ENCODE assay signal across 14 cellular contexts in genomic region chrX:48854898-48855297, GRCh38. TPM values are rescaled to one million over a fixed set of nuclear protein-coding genes. Genes with fewer than 3 reads are reported as not detected.
DNase-seq lines count a peak whose midpoint lies in the region; ATAC-seq, FAIRE-seq and TF ChIP-seq lines count a peak whose summit lies in the region.
"Had no signal": no experiment of that assay in that cellular context is flagged by ENCODE, and none has a peak within 500 bp of the region (broad histone marks: within the 10 kb centered on the region; RNA-seq: fewer than 3 reads in every experiment).

No MANE protein-coding gene starts in this region.

- peak; percentile 34 to 52 for TF ChIP-seq RAD21 in H1 (IDR thresholded peaks at IDR 0.05 in 1 of 2, conservative IDR thresholded peaks at IDR 0.05 in 1 of 2; ENCODE audit: low read depth in 2 of 2, low read length in 2 of 2)

- peak; percentile 40 for TF ChIP-seq CTCF in cardiac muscle cell (IDR thresholded peaks at IDR 0.05; ENCODE audit: low read depth, low read length)
- peak in 2 of 3 experiments; percentile 28 to 38; a peak in 3 of 4 replicates for TF ChIP-seq CTCF in H1 (IDR thresholded peaks at IDR 0.05; ENCODE audit: control extremely low read depth in 1 of 3, insufficient read depth in 1 of 3, low read depth in 1 of 3, low read length in 3 of 3)
- no peak for TF ChIP-seq CTCF in testis (IDR thresholded peaks at IDR 0.05)

- H2BK15ac ChIP-seq in H1 (ENCODE audit: low read length): no peak overlapping the region

- H2AFZ ChIP-seq in H1 (ENCODE audit: low read length): no peak overlapping the region

- H3K79me2 ChIP-seq in H1 (ENCODE audit: control insufficient read depth in 1 of 2, insufficient read depth in 2 of 2, low read length in 2 of 2): no peaks in the 10 kb centered on the region

- no peak overlapping the region for H4K91ac ChIP-seq in H1 (replicated peaks; ENCODE audit: insufficient read length, low read length)

- H3K9ac ChIP-seq in H1 (replicated peaks in 1 of 4; ENCODE audit: extremely low read depth in 1 of 4, low read depth in 3 of 4, low read length in 3 of 4): no peak overlapping the region

- CTCF ChIA-PET in H1 (lab: Charles Lee; ENCODE audit: partially characterized antibody): interaction anchor here (0.6 kb wide), 1 partner anchor 29 kb away, joined by 3 read pairs; no protein-coding TSS in a partner anchor

- H3K36me3 ChIP-seq in cardiac muscle cell: no peaks in the 10 kb centered on the region
- H3K36me3 ChIP-seq in H1 (ENCODE audit: control insufficient read depth in 2 of 4, insufficient read depth in 4 of 4, low read length in 3 of 4): no peaks in the 10 kb centered on the region
- no peaks in the 10 kb centered on the region for H3K36me3 ChIP-seq in testis (ENCODE audit: low read depth, missing control alignments)

- no peak overlapping the region for H2BK120ac ChIP-seq in H1 (replicated peaks; ENCODE audit: low read depth, low read length)

- no peak overlapping the region for H3K18ac ChIP-seq in H1 (ENCODE audit: extremely low read depth, low read length)

- H2AK5ac ChIP-seq in H1 (ENCODE audit: low read depth, low read length): no peak overlapping the region

- H3K4me2 ChIP-seq in H1 (ENCODE audit: insufficient read depth in 1 of 2, low read depth in 2 of 2, low read length in 2 of 2): no peak overlapping the region

- no peak overlapping the region for H3K56ac ChIP-seq in H1 (replicated peaks; ENCODE audit: insufficient read length, low read depth, low read length)

- H3K4me1 ChIP-seq in cardiac muscle cell (ENCODE audit: low read depth): no peaks in the 10 kb centered on the region
- H3K4me1 ChIP-seq in H1 (replicated peaks in 1 of 4; ENCODE audit: control insufficient read depth in 3 of 4, insufficient read depth in 4 of 4, low read length in 3 of 4): no peaks in the 10 kb centered on the region
- no peaks in the 10 kb centered on the region for H3K4me1 ChIP-seq in testis

- peak in 1 of 2 donors; percentile 11 for DNase-seq in cardiac muscle cell (ENCODE audit: low read depth in 1 of 2, low spot score in 1 of 2)
- no peak for DNase-seq in left ventricle myocardium superior
- peak; percentile 20 for DNase-seq in RCC 7860 (ENCODE audit: low spot score)
- no peak for DNase-seq in H1 (ENCODE audit: low read depth in 1 of 2, low spot score in 2 of 2)
- peak; percentile 14 for DNase-seq in testis
- no peak for DNase-seq in activated effector memory CD4-positive, alpha-beta T cell treated with anti-CD3 and anti-CD28 coated beads, Interleukin-2, amount 50 U/mL, for 16 hours
- DNase-seq in SIG-M5 (lab: John Stamatoyannopoulos, UW): no peak
- DNase-seq: GOT3 had no signal

- H3K4me3 ChIP-seq in cardiac muscle cell (no peak overlapping the region), H1 (ENCODE audit: extremely low read depth in 1 of 4, insufficient read depth in 2 of 4, low read depth in 3 of 4, low read length in 4 of 4) (no peak overlapping the region), testis (no peak overlapping the region)

- POLR2A ChIA-PET in H1 (lab: Charles Lee; ENCODE audit: partially characterized antibody): no interaction called here

- H2BK5ac ChIP-seq in H1 (ENCODE audit: low read depth, low read length): no peak overlapping the region

- no peak overlapping the region for H4K8ac ChIP-seq in H1 (ENCODE audit: extremely low read depth, insufficient read depth, low read length)

- FAIRE-seq in RCC 7860 (lab: Jason Lieb, UNC) (no peak), H1 (lab: Jason Lieb, UNC) (peak; percentile 42)
- FAIRE-seq: endothelial cell of umbilical vein had no signal

- H2BK20ac ChIP-seq in H1 (ENCODE audit: low read length): no peak overlapping the region

- H3K27me3 ChIP-seq in cardiac muscle cell (no peaks in the 10 kb centered on the region), H1 (replicated peaks in 1 of 4; ENCODE audit: control insufficient read depth in 3 of 4, extremely low read depth in 1 of 4, insufficient read depth in 3 of 4, low read length in 3 of 4) (no peaks in the 10 kb centered on the region), testis (no peaks in the 10 kb centered on the region)

- H3K14ac ChIP-seq in H1 (ENCODE audit: insufficient read length): no peak overlapping the region

- no peaks in the 10 kb centered on the region for H3K23me2 ChIP-seq in H1 (ENCODE audit: low read depth, low read length)

- H4K5ac ChIP-seq in H1 (ENCODE audit: insufficient read length, low read depth, low read length): no peak overlapping the region

- H3K79me1 ChIP-seq in H1 (ENCODE audit: low read depth, low read length): no peaks in the 10 kb centered on the region

- H3K23ac ChIP-seq in H1 (ENCODE audit: insufficient read length): no peak overlapping the region

- no peak overlapping the region for H3K27ac ChIP-seq in cardiac muscle cell
- H3K27ac ChIP-seq in H1 (ENCODE audit: low read depth, low read length): no peak overlapping the region
- H3K27ac ChIP-seq in testis: no peak overlapping the region

- no peak overlapping the region for H3K4ac ChIP-seq in H1 (replicated peaks; ENCODE audit: insufficient read length, low read depth, low read length)

- intact Hi-C loops in left ventricle myocardium superior (cut with micrococcal nuclease) (no loop called here), testis (cut with DNase I; ENCODE audit: low total_unique reads) (no loop called here)

- WGBS in H1 (ENCODE audit: extremely low coverage in 1 of 2, insufficient coverage in 1 of 2, insufficient read length in 1 of 2, insufficient replicate concordance in 2 of 2, low coverage in 1 of 2, low lambda C conversion rate in 2 of 2, missing lambda C conversion rate in 1 of 2), 2 experiments: 78% methylated on average over 5 of the region's 5 CpGs; no CpG with 5 or more reads in 1 of the 2 experiments
- 53 to 55% methylated on average over 5 of the region's 5 CpGs for WGBS in testis, 2 donors

- no peak for TF ChIP-seq POLR2A in H1 (IDR thresholded peaks at IDR 0.05; ENCODE audit: control extremely low read depth in 1 of 2, low read depth in 2 of 2, low read length in 2 of 2)
- no peak for TF ChIP-seq POLR2A in testis (IDR thresholded peaks at IDR 0.05)

- H2BK12ac ChIP-seq in H1 (ENCODE audit: low read depth, low read length): no peak overlapping the region

- no peak for ATAC-seq in left ventricle myocardium superior
- ATAC-seq in GM21390 (IDR thresholded peaks at IDR 0.05; ENCODE audit: unreplicated experiment): no peak
- ATAC-seq: stimulated activated effector memory CD8-positive, alpha-beta T cell treated with anti-CD3 and anti-CD28 coated beads, Interleukin-12 subunit alpha, Interleukin-12 subunit beta, amount 100 ng/mL, for 72 hours had no signal

- H3K9me3 ChIP-seq in cardiac muscle cell (ENCODE audit: low read depth) (no peaks in the 10 kb centered on the region), H1 (ENCODE audit: insufficient read depth in 2 of 2, low read depth in 1 of 2, low read length in 1 of 2) (no peaks in the 10 kb centered on the region), testis (no peaks in the 10 kb centered on the region)

- H4K20me1 ChIP-seq in H1 (replicated peaks in 1 of 2; ENCODE audit: control insufficient read depth in 1 of 2, insufficient read depth in 2 of 2, low read length in 2 of 2): no peaks in the 10 kb centered on the region

- TF ChIP-seq EP300 in H1 (IDR thresholded peaks at IDR 0.05; ENCODE audit: borderline replicate concordance in 1 of 2, low read depth in 2 of 2, low read length in 2 of 2): no peak

RNA-seq across cellular contexts. Expression of gene PCSK1N, which starts 19.5 kb away (rescaled TPM):
- total RNA-seq in cardiac muscle cell (7.1 and 8.5 TPM in 2 replicates), left ventricle myocardium superior (0.32 TPM), testis (10 to 100 TPM; 62.5 to 82.8 TPM)
- polyA plus RNA-seq in cardiac muscle cell (5.4 and 8.7 TPM in 2 replicates), H1 (2011; rRNA removed) (3.6 and 7.0 TPM in 2 replicates), testis (ENCODE audit: insufficient read depth, low read depth, low replicate concordance) (8.6 TPM)
- total RNA-seq in H1 (2021; fragmentation: NEBNext Ultra II Directional; extraction: Animal tissue kit (Norgen Biotek cat#: 25700)): 4.5 TPM in 2 replicates
- polyA plus RNA-seq in H1 (2011; cell fraction: cytosol; rRNA removed): 2.4 TPM
- 3.7 TPM for polyA plus RNA-seq in H1 (2011; cell fraction: nucleus; rRNA removed)
- polyA plus RNA-seq in H1 (2012, experiment 1 of 2): 2.0 to 5.7 TPM (median 4.6 TPM) in 4 replicates
- polyA plus RNA-seq in H1 (2012, experiment 2 of 2): 3.3 TPM
- polyA plus RNA-seq in H1 (2013, experiment 1 of 2): 7.9 TPM
- polyA plus RNA-seq in H1 (2013, experiment 2 of 2): 7.3 TPM
- polyA minus RNA-seq in H1 (2011; rRNA and poly(A)+ RNA removed): not detected in 2 replicates
- polyA minus RNA-seq in H1 (2011; cell fraction: cytosol; rRNA and poly(A)+ RNA removed): 1.1 TPM
- 2.3 TPM for polyA minus RNA-seq in H1 (2011; cell fraction: nucleus; rRNA and poly(A)+ RNA removed)
- total RNA-seq: skeletal muscle tissue had no signal
- polyA plus RNA-seq: endothelial cell of umbilical vein had no signal

RNA-seq across cellular contexts. Expression of gene ERAS, which starts 28.6 kb away (rescaled TPM):
- total RNA-seq in cardiac muscle cell (not detected in 2 replicates), left ventricle myocardium superior (not detected), testis (1 to 10 TPM; 1.4 to 2.0 TPM)
- polyA plus RNA-seq in cardiac muscle cell (0.17 TPM in 1 of 2 replicates, not detected in the other), H1 (2011; rRNA removed) (0.70 and 0.99 TPM in 2 replicates), testis (ENCODE audit: insufficient read depth, low read depth, low replicate concordance) (0.76 TPM)
- total RNA-seq in H1 (2021; fragmentation: NEBNext Ultra II Directional; extraction: Animal tissue kit (Norgen Biotek cat#: 25700)): not detected in 2 replicates
- 0.66 TPM for polyA plus RNA-seq in H1 (2011; cell fraction: cytosol; rRNA removed)
- polyA plus RNA-seq in H1 (2011; cell fraction: nucleus; rRNA removed): 1.0 TPM
- 0.29 to 0.82 TPM (median 0.43 TPM) in 3 of 4 replicates, not detected in the other for polyA plus RNA-seq in H1 (2012, experiment 1 of 2)
- 0.28 TPM for polyA plus RNA-seq in H1 (2012, experiment 2 of 2)
- polyA plus RNA-seq in H1 (2013, experiment 1 of 2): 0.08 TPM
- not detected for polyA plus RNA-seq in H1 (2013, experiment 2 of 2)
- not detected in 2 replicates for polyA minus RNA-seq in H1 (2011; rRNA and poly(A)+ RNA removed)
- polyA minus RNA-seq in H1 (2011; cell fraction: cytosol; rRNA and poly(A)+ RNA removed): not detected
- polyA minus RNA-seq in H1 (2011; cell fraction: nucleus; rRNA and poly(A)+ RNA removed): not detected
- total RNA-seq: endothelial cell of umbilical vein; lung microvascular endothelial cell; skeletal muscle tissue; T-helper 2 cell treated with Interferon-gamma antibody and Interleukin-4, amounts not matched to agents 100 ng/mL and 5 ng/mL, for 36 hours had no signal

RNA-seq across cellular contexts. Expression of gene TIMM17B, which starts 42.7 kb away (rescaled TPM):
- total RNA-seq in cardiac muscle cell (127 and 152 TPM in 2 replicates), left ventricle myocardium superior (77.9 TPM), testis (10 to 100 TPM; 41.2 to 53.2 TPM)
- polyA plus RNA-seq in cardiac muscle cell (219 and 264 TPM in 2 replicates), H1 (2011; rRNA removed) (246 and 284 TPM in 2 replicates), testis (ENCODE audit: insufficient read depth, low read depth, low replicate concordance) (32.9 TPM)
- total RNA-seq in H1 (2021; fragmentation: NEBNext Ultra II Directional; extraction: Animal tissue kit (Norgen Biotek cat#: 25700)): 77.8 and 82.4 TPM in 2 replicates
- polyA plus RNA-seq in H1 (2011; cell fraction: cytosol; rRNA removed): 162 TPM
- polyA plus RNA-seq in H1 (2011; cell fraction: nucleus; rRNA removed): 151 TPM
- polyA plus RNA-seq in H1 (2012, experiment 1 of 2): 68.1 to 113 TPM (median 110 TPM) in 4 replicates
- 173 TPM for polyA plus RNA-seq in H1 (2012, experiment 2 of 2)
- 80.8 TPM for polyA plus RNA-seq in H1 (2013, experiment 1 of 2)
- polyA plus RNA-seq in H1 (2013, experiment 2 of 2): 79.0 TPM
- 35.8 TPM in 2 replicates for polyA minus RNA-seq in H1 (2011; rRNA and poly(A)+ RNA removed)
- polyA minus RNA-seq in H1 (2011; cell fraction: cytosol; rRNA and poly(A)+ RNA removed): 37.3 TPM
- 34.9 TPM for polyA minus RNA-seq in H1 (2011; cell fraction: nucleus; rRNA and poly(A)+ RNA removed)

RNA-seq across cellular contexts. Expression of gene PQBP1, which starts 42.8 kb away (rescaled TPM):
- total RNA-seq in cardiac muscle cell (62.8 and 74.8 TPM in 2 replicates), left ventricle myocardium superior (64.5 TPM), testis (10 to 100 TPM; 39.3 to 43.7 TPM)
- polyA plus RNA-seq in cardiac muscle cell (75.3 and 114 TPM in 2 replicates), H1 (2011; rRNA removed) (91.7 and 124 TPM in 2 replicates), testis (ENCODE audit: insufficient read depth, low read depth, low replicate concordance) (37.8 TPM)
- 95.9 and 101 TPM in 2 replicates for total RNA-seq in H1 (2021; fragmentation: NEBNext Ultra II Directional; extraction: Animal tissue kit (Norgen Biotek cat#: 25700))
- polyA plus RNA-seq in H1 (2011; cell fraction: cytosol; rRNA removed): 134 TPM
- polyA plus RNA-seq in H1 (2011; cell fraction: nucleus; rRNA removed): 114 TPM
- polyA plus RNA-seq in H1 (2012, experiment 1 of 2): 104 to 130 TPM (median 119 TPM) in 4 replicates
- 122 TPM for polyA plus RNA-seq in H1 (2012, experiment 2 of 2)
- polyA plus RNA-seq in H1 (2013, experiment 1 of 2): 71.1 TPM
- polyA plus RNA-seq in H1 (2013, experiment 2 of 2): 69.8 TPM
- polyA minus RNA-seq in H1 (2011; rRNA and poly(A)+ RNA removed): 57.3 and 71.7 TPM in 2 replicates
- 63.3 TPM for polyA minus RNA-seq in H1 (2011; cell fraction: cytosol; rRNA and poly(A)+ RNA removed)
- 23.9 TPM for polyA minus RNA-seq in H1 (2011; cell fraction: nucleus; rRNA and poly(A)+ RNA removed)

RNA-seq across cellular contexts. Expression of gene HDAC6, which starts 53.0 kb away (rescaled TPM):
- total RNA-seq in cardiac muscle cell (143 and 162 TPM in 2 replicates), left ventricle myocardium superior (44.4 TPM), testis (100 to 1,000 TPM; 223 to 269 TPM)
- polyA plus RNA-seq in cardiac muscle cell (105 and 114 TPM in 2 replicates), H1 (2011; rRNA removed) (34.0 and 36.4 TPM in 2 replicates), testis (ENCODE audit: insufficient read depth, low read depth, low replicate concordance) (147 TPM)
- 46.4 and 51.8 TPM in 2 replicates for total RNA-seq in H1 (2021; fragmentation: NEBNext Ultra II Directional; extraction: Animal tissue kit (Norgen Biotek cat#: 25700))
- polyA plus RNA-seq in H1 (2011; cell fraction: cytosol; rRNA removed): 41.0 TPM
- 211 TPM for polyA plus RNA-seq in H1 (2011; cell fraction: nucleus; rRNA removed)
- polyA plus RNA-seq in H1 (2012, experiment 1 of 2): 43.0 to 48.8 TPM (median 45.9 TPM) in 4 replicates
- 25.1 TPM for polyA plus RNA-seq in H1 (2012, experiment 2 of 2)
- 43.2 TPM for polyA plus RNA-seq in H1 (2013, experiment 1 of 2)
- polyA plus RNA-seq in H1 (2013, experiment 2 of 2): 44.2 TPM
- polyA minus RNA-seq in H1 (2011; rRNA and poly(A)+ RNA removed): 38.6 and 41.8 TPM in 2 replicates
- polyA minus RNA-seq in H1 (2011; cell fraction: cytosol; rRNA and poly(A)+ RNA removed): 27.8 TPM
- polyA minus RNA-seq in H1 (2011; cell fraction: nucleus; rRNA and poly(A)+ RNA removed): 54.1 TPM

Comparison
In these comparisons a context has a peak if more than half of its experiments do, and no peak if none do; other contexts are left out.
1. DNase-seq: peak in RCC 7860 (single experiment) and testis (single experiment); none in left ventricle myocardium superior (single experiment), H1 (0 of 2), activated effector memory CD4-positive, alpha-beta T cell treated with anti-CD3 and anti-CD28 coated beads, Interleukin-2, amount 50 U/mL, for 16 hours (single experiment) and SIG-M5 (single experiment).
2. CTCF ChIP-seq: peak in cardiac muscle cell (single experiment) and H1 (2 of 3); none in testis (0 of 3).